ENCODE assay signal across 21 cellular contexts in the genomic region with DNA sequence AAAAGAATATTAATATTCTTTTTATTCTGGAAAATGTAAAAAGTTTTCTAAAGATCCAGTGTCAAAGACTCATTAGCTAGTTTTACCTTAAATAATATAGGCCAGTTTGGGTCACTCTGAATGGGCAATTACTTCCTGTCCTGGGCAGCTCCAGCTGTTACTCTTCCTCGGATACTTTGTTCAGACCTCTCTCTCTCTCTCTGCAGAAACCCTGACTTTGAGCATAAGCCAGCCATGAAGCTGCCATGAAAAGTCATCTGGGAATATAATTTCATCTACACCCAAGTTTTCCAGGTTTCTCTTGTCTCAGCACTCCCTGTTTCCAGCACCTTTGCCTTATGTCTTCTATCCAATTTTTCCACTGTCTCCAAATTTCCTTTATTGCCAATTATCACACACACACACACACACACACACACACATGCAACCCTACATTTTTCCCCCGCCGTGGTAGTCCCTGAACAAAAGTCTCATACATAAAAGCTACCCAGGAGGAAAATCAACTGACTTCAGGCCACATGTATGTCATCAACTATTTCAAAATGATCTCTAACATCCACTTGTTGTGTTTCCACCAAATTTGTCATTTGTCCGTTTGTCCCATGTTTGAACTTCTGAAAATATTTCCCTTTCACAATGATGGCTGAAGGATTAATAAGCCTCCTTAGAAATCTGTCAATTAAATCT.
DNase-seq lines count a peak whose midpoint lies in the region; ATAC-seq and TF ChIP-seq lines count a peak whose summit lies in the region.
"Had no signal": no experiment of that assay in that cellular context is flagged by ENCODE, and none has a peak within 500 bp of the region (broad histone marks: within the 10 kb centered on the region; RNA-seq: fewer than 3 reads in every experiment).

No MANE protein-coding gene starts in this region.

- TF ChIP-seq CTCF in Panc1 (IDR thresholded peaks at IDR 0.05) (no peak), heart left ventricle (IDR thresholded peaks at IDR 0.05) (no peak)

- intact Hi-C loops in Panc1 (cut with micrococcal nuclease; ENCODE audit: unreplicated experiment): no loop called here
- intact Hi-C loops in heart left ventricle (cut with DNase I): no loop called here

- WGBS in heart left ventricle, 4 donors: 70 to 78% (median 76%) methylated on average over 4 of the region's 4 CpGs

- ATAC-seq in Panc1 (no peak), heart left ventricle (peak in 3 of 4 donors; percentile 39 to 62 (median 50)), HG02885 (IDR thresholded peaks at IDR 0.05; ENCODE audit: poor library complexity, unreplicated experiment) (no peak)
- ATAC-seq: CD8-positive, alpha-beta T cell had no signal

- H3K9me3 ChIP-seq in Panc1 (ENCODE audit: control insufficient read depth, insufficient read depth, low read depth, low read length) (no peaks in the 10 kb centered on the region), heart left ventricle (peaks cover 0 to 5% (median 0%) of the 10 kb centered on the region in 12 donors)
- H3K9me3 ChIP-seq: BLaER1 had no signal

- TF ChIP-seq POLR2A in heart left ventricle (IDR thresholded peaks at IDR 0.05): no peak

- no peak overlapping the region for H3K27ac ChIP-seq in Panc1 (ENCODE audit: low read length)
- peak overlapping the region in 5 of 12 donors; percentile 0 to 44 (median 16) for H3K27ac ChIP-seq in heart left ventricle
- H3K27ac ChIP-seq: BLaER1, GM23248, KMS-11, RWPE1, SK-N-MC had no signal

- H3K4me1 ChIP-seq in Panc1 (ENCODE audit: control insufficient read depth, insufficient read depth, low read length) (no peaks in the 10 kb centered on the region), heart left ventricle (peaks cover 0 to 11% (median 0%) of the 10 kb centered on the region in 12 donors)
- H3K4me1 ChIP-seq: BLaER1 had no signal

- TSS peak; percentile 13 for BruUV-seq in Panc1 (replicated peaks; lab: Mats Ljungman, UMichigan)

- peak; percentile 5 for DNase-seq in COLO829 (ENCODE audit: low spot score)
- no peak for DNase-seq in Panc1 (ENCODE audit: low read depth, low spot score)
- no peak for DNase-seq in heart left ventricle
- DNase-seq in myocyte (ENCODE audit: low read depth): peak; percentile 14
- DNase-seq in stimulated activated CD4-positive, alpha-beta T cell treated with anti-CD3 and anti-CD28 coated beads, Interleukin-4, amount 100 ng/mL, for 24 hours: no peak
- no peak for DNase-seq in RPMI8226
- no peak for DNase-seq in MV-4-11 (lab: John Stamatoyannopoulos, UW)
- DNase-seq: CD8-positive, alpha-beta T cell; DMS79 treated with DMSO at 0.1 percent for 48 hours; NCI-H1105; NCI-H1694 treated with DMSO at 0.1 percent for 48 hours; NCI-H2107; NCI-H226; NCI-H526; OCI-M1 had no signal

- H3K36me3 ChIP-seq in Panc1 (ENCODE audit: control insufficient read depth, insufficient read depth, low read length) (no peaks in the 10 kb centered on the region), heart left ventricle (no peaks in the 10 kb centered on the region)
- H3K36me3 ChIP-seq: BLaER1 had no signal

- no peaks in the 10 kb centered on the region for H3K27me3 ChIP-seq in Panc1 (ENCODE audit: control insufficient read depth, insufficient read depth, low read length)
- H3K27me3 ChIP-seq in heart left ventricle: no peaks in the 10 kb centered on the region
- H3K27me3 ChIP-seq: BLaER1 had no signal

- H3K4me3 ChIP-seq in Panc1 (ENCODE audit: low read depth in 2 of 2, low read length in 2 of 2) (no peak overlapping the region), heart left ventricle (peak overlapping the region in 1 of 12 donors; percentile 2)
- H3K4me3 ChIP-seq: BLaER1, GM23248, SK-N-MC had no signal

- CTCF ChIA-PET in Panc1 (lab: Charles Lee): interaction anchor here (0.6 to 0.7 kb wide), 2 partner anchors 59 to 911 kb away, joined by 3 to 4 read pairs; no protein-coding TSS in a partner anchor

- POLR2A ChIA-PET in Panc1 (lab: Charles Lee): interaction anchor here (0.6 to 0.7 kb wide), 2 partner anchors 243 to 472 kb away, joined by 8 read pairs; no protein-coding TSS in a partner anchor

- in situ Hi-C loops in Panc1 (cut with HindIII; ENCODE audit: low pct_unique_long_range_greater_than_20kb, low sequenced_read_pairs): no loop called here

Comparison
In these comparisons a context has a peak if more than half of its experiments do, and no peak if none do; other contexts are left out.
1. DNase-seq: peak in COLO829 (single experiment) and myocyte (single experiment); none in Panc1 (single experiment), heart left ventricle (0 of 5), stimulated activated CD4-positive, alpha-beta T cell treated with anti-CD3 and anti-CD28 coated beads, Interleukin-4, amount 100 ng/mL, for 24 hours (single experiment), RPMI8226 (single experiment) and MV-4-11 (single experiment).
2. ATAC-seq: peak in heart left ventricle (3 of 4); none in Panc1 (single experiment) and HG02885 (single experiment).